ENCODE assay signal across 9 cellular contexts in the genomic region with DNA sequence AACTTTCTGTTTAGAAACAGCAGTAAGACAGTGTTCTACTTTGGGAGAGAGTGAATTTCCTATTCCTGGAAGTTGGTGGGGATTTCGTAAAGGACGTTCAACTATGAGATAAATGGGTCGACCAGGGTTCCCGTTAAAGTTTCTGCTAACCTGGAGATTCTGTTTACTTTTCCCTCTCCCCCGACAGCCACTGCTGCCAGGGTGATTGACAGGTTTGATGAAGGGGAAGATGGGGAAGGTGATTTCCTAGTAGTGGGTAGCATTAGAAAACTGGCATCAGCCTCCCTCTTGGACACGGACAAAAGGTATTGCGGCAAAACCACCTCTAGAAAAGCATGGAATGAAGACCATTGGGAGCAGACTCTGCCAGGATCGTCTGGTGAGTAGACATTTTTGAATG. TPM values are rescaled to one million over a fixed set of nuclear protein-coding genes. Genes with fewer than 3 reads are reported as not detected.
DNase-seq lines count a peak whose midpoint lies in the region; ATAC-seq and TF ChIP-seq lines count a peak whose summit lies in the region.
"Had no signal": no experiment of that assay in that cellular context is flagged by ENCODE, and none has a peak within 500 bp of the region (broad histone marks: within the 10 kb centered on the region; RNA-seq: fewer than 3 reads in every experiment).

No MANE protein-coding gene starts in this region.

- H3K79me2 ChIP-seq in HCT116 (ENCODE audit: insufficient read depth, low read length): peaks cover 62% of the 10 kb centered on the region

- H3K36me3 ChIP-seq in HCT116 (ENCODE audit: control insufficient read depth in 1 of 2, insufficient read depth in 2 of 2, low read length in 2 of 2) (peaks cover 37 to 47% of the 10 kb centered on the region in 2 experiments), WERI-Rb-1 (peaks cover 37% of the 10 kb centered on the region), gastroesophageal sphincter (peaks cover 0 to 42% of the 10 kb centered on the region in 2 donors), skeletal muscle tissue (ENCODE audit: control insufficient read depth in 3 of 3, insufficient read depth in 3 of 3, low read length in 3 of 3) (peaks cover 14 to 27% (median 20%) of the 10 kb centered on the region in 3 donors)

- no peaks in the 10 kb centered on the region for H4K20me1 ChIP-seq in HCT116 (ENCODE audit: insufficient read depth)

- RAD21 ChIA-PET in HCT116 (lab: Charles Lee; ENCODE audit: low non-redundant PET in 1 of 2, low total read pairs in 2 of 2, uncharacterized antibody in 2 of 2, unreplicated experiment in 2 of 2): no interaction called here

- no peak for TF ChIP-seq POLR2A in HCT116 (IDR thresholded peaks at IDR 0.05; ENCODE audit: borderline replicate concordance, extremely low read depth, insufficient read depth, insufficient read length)
- TF ChIP-seq POLR2A in gastroesophageal sphincter (IDR thresholded peaks at IDR 0.05): no peak

- POLR2A ChIA-PET in HCT116 (lab: Charles Lee): no interaction called here

- peak overlapping the region; percentile 85 for H3K4me2 ChIP-seq in HCT116 (ENCODE audit: low read length)

- WGBS in gastroesophageal sphincter (ENCODE audit: low coverage in 1 of 2), 2 donors: 53 to 56% methylated on average over 7 to 8 of the region's 8 CpGs

- TF ChIP-seq CTCF in HCT116 (IDR thresholded peaks at IDR 0.05 in 2 of 3, conservative IDR thresholded peaks at IDR 0.05 in 1 of 3; ENCODE audit: borderline replicate concordance in 1 of 3, insufficient read depth in 1 of 3, low read depth in 2 of 3, low read length in 2 of 3) (no peak), WERI-Rb-1 (IDR thresholded peaks at IDR 0.05; ENCODE audit: low read depth, low read length) (no peak), gastroesophageal sphincter (IDR thresholded peaks at IDR 0.05) (no peak)

- H3K9ac ChIP-seq in HCT116 (ENCODE audit: low read length) (peak overlapping the region; percentile 96), skeletal muscle tissue (ENCODE audit: low read depth in 1 of 3, low read length in 3 of 3) (peak overlapping the region in 1 of 3 donors; percentile 96)

- H3K9me2 ChIP-seq in HCT116 (ENCODE audit: insufficient read depth): no peaks in the 10 kb centered on the region

- intact Hi-C loops in HCT116 (cut with micrococcal nuclease): no loop called here

- no peak for TF ChIP-seq EP300 in gastroesophageal sphincter (IDR thresholded peaks at IDR 0.05)

- H3K4me3 ChIP-seq in HCT116 (replicated peaks in 1 of 2; ENCODE audit: low read depth in 1 of 2, low read length in 2 of 2): peak overlapping the region; percentile 81
- peak overlapping the region; percentile 95; the same call in 1 of the 2 replicates for H3K4me3 ChIP-seq in WERI-Rb-1 (ENCODE audit: low read depth, low read length)
- H3K4me3 ChIP-seq in gastroesophageal sphincter: peak overlapping the region; percentile 80 to 86
- H3K4me3 ChIP-seq in skeletal muscle tissue (ENCODE audit: low read length in 3 of 3): peak overlapping the region; percentile 82 to 95 (median 85)

- DNase-seq in HCT116 (ENCODE audit: low read depth, low spot score) (no peak), WERI-Rb-1 (no peak), NCI-H524 (lab: John Stamatoyannopoulos, UW) (no peak), NCI-H187 (lab: John Stamatoyannopoulos, UW) (no peak), NCI-H526 treated with DMSO at 0.1 percent for 48 hours (lab: John Stamatoyannopoulos, UW) (no peak)
- no peak for DNase-seq in activated effector memory CD4-positive, alpha-beta T cell treated with anti-CD3 and anti-CD28 coated beads, Interleukin-2, amount 50 U/mL, for 16 hours
- DNase-seq: NCI-H2227 treated with DMSO at 0.1 percent for 48 hours had no signal

- H3K9me3 ChIP-seq in HCT116 (ENCODE audit: control insufficient read depth in 1 of 2, insufficient read depth in 1 of 2, low read depth in 1 of 2, low read length in 2 of 2): no peaks in the 10 kb centered on the region
- H3K9me3 ChIP-seq in WERI-Rb-1 (ENCODE audit: severe bottlenecking): no peaks in the 10 kb centered on the region
- H3K9me3 ChIP-seq in gastroesophageal sphincter: no peaks in the 10 kb centered on the region
- no peaks in the 10 kb centered on the region for H3K9me3 ChIP-seq in skeletal muscle tissue (ENCODE audit: control insufficient read depth in 3 of 3, low read length in 3 of 3)

- no peak overlapping the region for H2AFZ ChIP-seq in HCT116 (ENCODE audit: low read depth, low read length, poor library complexity, severe bottlenecking)

- no peak for TF ChIP-seq RAD21 in HCT116 (IDR thresholded peaks at IDR 0.05; ENCODE audit: low read depth)

- H3K27me3 ChIP-seq in HCT116 (ENCODE audit: insufficient read depth, low read length): no peaks in the 10 kb centered on the region
- peaks cover 20% of the 10 kb centered on the region for H3K27me3 ChIP-seq in WERI-Rb-1 (ENCODE audit: insufficient read depth, low read depth, severe bottlenecking)
- H3K27me3 ChIP-seq in gastroesophageal sphincter: peaks cover 25% of the 10 kb centered on the region
- H3K27me3 ChIP-seq in skeletal muscle tissue (ENCODE audit: control insufficient read depth in 3 of 3, insufficient read depth in 3 of 3, low read length in 3 of 3): peaks cover 27 to 28% (median 27%) of the 10 kb centered on the region in 3 donors

- H3K4me1 ChIP-seq in HCT116 (ENCODE audit: control insufficient read depth in 1 of 2, insufficient read depth in 2 of 2, low read length in 2 of 2): peaks cover 3 to 22% of the 10 kb centered on the region in 2 experiments; a peak in 3 of 4 replicates
- H3K4me1 ChIP-seq in gastroesophageal sphincter: peaks cover 3 to 40% (median 8%) of the 10 kb centered on the region in 3 donors
- peaks cover 8 to 27% (median 18%) of the 10 kb centered on the region in 3 donors for H3K4me1 ChIP-seq in skeletal muscle tissue (ENCODE audit: control insufficient read depth in 3 of 3, insufficient read depth in 3 of 3, low read length in 3 of 3)

- CTCF ChIA-PET in HCT116 (lab: Charles Lee): no interaction called here

- BruUV-seq in HCT116 (replicated peaks; lab: Mats Ljungman, UMichigan): no TSS peak

- no peak for ATAC-seq in HCT116
- no peak for ATAC-seq in gastroesophageal sphincter

- no peak overlapping the region; the same call in 1 of the 2 replicates for H3K27ac ChIP-seq in HCT116 (ENCODE audit: low read depth, low read length)
- no peak overlapping the region for H3K27ac ChIP-seq in WERI-Rb-1
- H3K27ac ChIP-seq in gastroesophageal sphincter: peak overlapping the region in 3 of 4 donors; percentile 92 to 95 (median 93)
- no peak overlapping the region for H3K27ac ChIP-seq in skeletal muscle tissue (ENCODE audit: low read depth, low read length)

TF ChIP-seq in HCT116, 20 proteins besides CTCF, POLR2A, EP300 and RAD21:
- TF ChIP-seq, protein P1, sequence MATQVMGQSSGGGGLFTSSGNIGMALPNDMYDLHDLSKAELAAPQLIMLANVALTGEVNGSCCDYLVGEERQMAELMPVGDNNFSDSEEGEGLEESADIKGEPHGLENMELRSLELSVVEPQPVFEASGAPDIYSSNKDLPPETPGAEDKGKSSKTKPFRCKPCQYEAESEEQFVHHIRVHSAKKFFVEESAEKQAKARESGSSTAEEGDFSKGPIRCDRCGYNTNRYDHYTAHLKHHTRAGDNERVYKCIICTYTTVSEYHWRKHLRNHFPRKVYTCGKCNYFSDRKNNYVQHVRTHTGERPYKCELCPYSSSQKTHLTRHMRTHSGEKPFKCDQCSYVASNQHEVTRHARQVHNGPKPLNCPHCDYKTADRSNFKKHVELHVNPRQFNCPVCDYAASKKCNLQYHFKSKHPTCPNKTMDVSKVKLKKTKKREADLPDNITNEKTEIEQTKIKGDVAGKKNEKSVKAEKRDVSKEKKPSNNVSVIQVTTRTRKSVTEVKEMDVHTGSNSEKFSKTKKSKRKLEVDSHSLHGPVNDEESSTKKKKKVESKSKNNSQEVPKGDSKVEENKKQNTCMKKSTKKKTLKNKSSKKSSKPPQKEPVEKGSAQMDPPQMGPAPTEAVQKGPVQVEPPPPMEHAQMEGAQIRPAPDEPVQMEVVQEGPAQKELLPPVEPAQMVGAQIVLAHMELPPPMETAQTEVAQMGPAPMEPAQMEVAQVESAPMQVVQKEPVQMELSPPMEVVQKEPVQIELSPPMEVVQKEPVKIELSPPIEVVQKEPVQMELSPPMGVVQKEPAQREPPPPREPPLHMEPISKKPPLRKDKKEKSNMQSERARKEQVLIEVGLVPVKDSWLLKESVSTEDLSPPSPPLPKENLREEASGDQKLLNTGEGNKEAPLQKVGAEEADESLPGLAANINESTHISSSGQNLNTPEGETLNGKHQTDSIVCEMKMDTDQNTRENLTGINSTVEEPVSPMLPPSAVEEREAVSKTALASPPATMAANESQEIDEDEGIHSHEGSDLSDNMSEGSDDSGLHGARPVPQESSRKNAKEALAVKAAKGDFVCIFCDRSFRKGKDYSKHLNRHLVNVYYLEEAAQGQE (IDR thresholded peaks at IDR 0.05; ENCODE audit: low read depth): no peak
- TF ChIP-seq SRF (IDR thresholded peaks at IDR 0.05; ENCODE audit: low read depth) (no peak), SIN3A (IDR thresholded peaks at IDR 0.05; ENCODE audit: low read depth) (no peak), TCF7L2 (IDR thresholded peaks at IDR 0.05; ENCODE audit: borderline replicate concordance, extremely low read depth, insufficient read depth, insufficient read length) (no peak), CEBPB (IDR thresholded peaks at IDR 0.05; ENCODE audit: low read depth) (no peak), EZH2 (IDR thresholded peaks at IDR 0.05) (no peak), ELF1 (IDR thresholded peaks at IDR 0.05; ENCODE audit: borderline replicate concordance, low read depth) (no peak), SP1 (IDR thresholded peaks at IDR 0.05; ENCODE audit: low read depth) (no peak), JUND (IDR thresholded peaks at IDR 0.05) (no peak), ZNF274 (IDR thresholded peaks at IDR 0.05; ENCODE audit: low read depth, low read length) (no peak), EGR1 (IDR thresholded peaks at IDR 0.05; ENCODE audit: low read depth) (no peak)
- TF ChIP-seq, protein P2, sequence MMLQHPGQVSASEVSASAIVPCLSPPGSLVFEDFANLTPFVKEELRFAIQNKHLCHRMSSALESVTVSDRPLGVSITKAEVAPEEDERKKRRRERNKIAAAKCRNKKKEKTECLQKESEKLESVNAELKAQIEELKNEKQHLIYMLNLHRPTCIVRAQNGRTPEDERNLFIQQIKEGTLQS (IDR thresholded peaks at IDR 0.05): no peak

RNA-seq across cellular contexts. Expression of a gene that starts 1.3 kb away (rescaled TPM):
- total RNA-seq in HCT116 (2021; ENCODE audit: unreplicated experiment) (105 TPM), gastroesophageal sphincter (10 to 100 TPM; 36.1 to 45.1 (median 38.5) TPM), skeletal muscle tissue (11.5 TPM)
- polyA plus RNA-seq in HCT116 (2012): 153 and 200 TPM in 2 replicates

RNA-seq across cellular contexts. Expression of a gene that starts 12.8 kb away (rescaled TPM):
- 0.44 TPM for total RNA-seq in HCT116 (2021; ENCODE audit: unreplicated experiment)
- polyA plus RNA-seq in HCT116 (2012): 0.22 and 0.62 TPM in 2 replicates
- not detected for total RNA-seq in gastroesophageal sphincter
- total RNA-seq in skeletal muscle tissue: not detected

Comparison
In these comparisons a context has a peak if more than half of its experiments do, and no peak if none do; other contexts are left out.
1. H3K27ac ChIP-seq: peak in gastroesophageal sphincter (3 of 4); none in HCT116 (single experiment), WERI-Rb-1 (single experiment) and skeletal muscle tissue (single experiment).
2. Peak in every context shown above with its lines, with median percentiles within 50 percentile points of each other: H3K4me3 ChIP-seq.